12 cellular contexts compared by ENCODE assay signal in genomic region chr2:23651187-23651983, GRCh38.
DNase-seq lines count a peak whose midpoint lies in the region; ATAC-seq and TF ChIP-seq lines count a peak whose summit lies in the region.
"Had no signal": no experiment of that assay in that cellular context is flagged by ENCODE, and none has a peak within 500 bp of the region (broad histone marks: within the 10 kb centered on the region; RNA-seq: fewer than 3 reads in every experiment).

No MANE protein-coding gene starts in this region.

- intact Hi-C loops in PC-3 (cut with micrococcal nuclease): no loop called here
- intact Hi-C loops in gastrocnemius medialis (cut with DNase I; ENCODE audit: low total_unique reads): no loop called here
- intact Hi-C loops in tibial artery (cut with DNase I; ENCODE audit: low total_unique reads): loop anchor here (10.0 kb wide), 1 partner anchor 717 kb away; no protein-coding TSS in a partner anchor

- WGBS in esophagus, 2 donors: 67 to 76% methylated on average over 9 of the region's 9 CpGs
- WGBS in upper lobe of left lung, 2 donors: 83 to 84% methylated on average over 9 of the region's 9 CpGs

- DNase-seq in PC-3: peak; percentile 88
- DNase-seq in gastrocnemius medialis: no peak
- no peak for DNase-seq in tibial artery
- DNase-seq in upper lobe of left lung: no peak
- DNase-seq: activated effector memory CD4-positive, alpha-beta T cell treated with Interleukin-2 at 50 U/mL for 16 hours; NCI-H1694; Peyer's patch; stimulated activated CD4-positive, alpha-beta T cell treated with anti-CD3 and anti-CD28 coated beads, Interleukin-1b, Interleukin-23, amount 100 ng/mL, for 48 hours had no signal

- H3K27ac ChIP-seq in PC-3 (ENCODE audit: low read length) (no peak overlapping the region), esophagus (ENCODE audit: low read depth in 2 of 2, low read length in 1 of 2) (peak overlapping the region; percentile 26 to 66), gastrocnemius medialis (no peak overlapping the region), tibial artery (no peak overlapping the region), upper lobe of left lung (no peak overlapping the region)
- H3K27ac ChIP-seq: Peyer's patch had no signal

- H3K4me1 ChIP-seq in PC-3 (ENCODE audit: insufficient read depth, low read length) (peaks cover 19% of the 10 kb centered on the region), esophagus (ENCODE audit: control insufficient read depth in 2 of 2, insufficient read depth in 2 of 2, low read length in 1 of 2) (peaks cover 15 to 25% of the 10 kb centered on the region in 2 donors), gastrocnemius medialis (no peaks in the 10 kb centered on the region), tibial artery (peaks cover 0 to 4% (median 0%) of the 10 kb centered on the region in 4 donors), upper lobe of left lung (no peaks in the 10 kb centered on the region)
- H3K4me1 ChIP-seq: Peyer's patch had no signal

- no peaks in the 10 kb centered on the region for H3K9me3 ChIP-seq in PC-3 (ENCODE audit: low read length)
- H3K9me3 ChIP-seq in esophagus (ENCODE audit: control insufficient read depth in 2 of 2, insufficient read depth in 1 of 2, low read depth in 1 of 2, low read length in 1 of 2): peaks cover 0 to 4% of the 10 kb centered on the region in 2 donors
- no peaks in the 10 kb centered on the region for H3K9me3 ChIP-seq in gastrocnemius medialis
- H3K9me3 ChIP-seq in tibial artery: no peaks in the 10 kb centered on the region
- no peaks in the 10 kb centered on the region for H3K9me3 ChIP-seq in upper lobe of left lung
- H3K9me3 ChIP-seq: Peyer's patch had no signal

- no peak for TF ChIP-seq POLR2A in gastrocnemius medialis (IDR thresholded peaks at IDR 0.05)
- TF ChIP-seq POLR2A in upper lobe of left lung (IDR thresholded peaks at IDR 0.05): no peak

- CTCF ChIA-PET in PC-3 (lab: Charles Lee): no interaction called here

- no peak for TF ChIP-seq EP300 in upper lobe of left lung (IDR thresholded peaks at IDR 0.05)

- no TSS peak for BruUV-seq in PC-3 (replicated peaks; lab: Mats Ljungman, UMichigan)

- peak overlapping the region; percentile 32; the same call in 1 of the 2 replicates for H3K4me2 ChIP-seq in PC-3 (ENCODE audit: low read length)

- no peaks in the 10 kb centered on the region for H3K79me2 ChIP-seq in PC-3 (ENCODE audit: low read length)

- H3K4me3 ChIP-seq in PC-3 (ENCODE audit: low read length) (no peak overlapping the region), esophagus (ENCODE audit: low read depth in 1 of 2, low read length in 2 of 2) (no peak overlapping the region), gastrocnemius medialis (no peak overlapping the region), tibial artery (no peak overlapping the region), upper lobe of left lung (no peak overlapping the region)
- H3K4me3 ChIP-seq: Peyer's patch had no signal

- no peaks in the 10 kb centered on the region for H4K20me1 ChIP-seq in PC-3 (ENCODE audit: low read length)

- H3K9me2 ChIP-seq in PC-3 (replicated peaks; ENCODE audit: low read length): no peaks in the 10 kb centered on the region

- ATAC-seq in GM18520 (IDR thresholded peaks at IDR 0.05; ENCODE audit: unreplicated experiment) (peak; percentile 54), PC-3 (peak; percentile 99), gastrocnemius medialis (peak; percentile 37 to 46), HG03196 (IDR thresholded peaks at IDR 0.05; ENCODE audit: unreplicated experiment) (no peak), upper lobe of left lung (ENCODE audit: low FRiP score in 2 of 2) (no peak), HG02571 (IDR thresholded peaks at IDR 0.05; ENCODE audit: unreplicated experiment) (no peak)

- H3K36me3 ChIP-seq in PC-3 (ENCODE audit: low read depth, low read length) (no peaks in the 10 kb centered on the region), esophagus (ENCODE audit: control insufficient read depth in 2 of 2, insufficient read depth in 2 of 2, low read length in 1 of 2) (no peaks in the 10 kb centered on the region), gastrocnemius medialis (no peaks in the 10 kb centered on the region), tibial artery (peaks cover 0 to 7% (median 0%) of the 10 kb centered on the region in 3 donors), upper lobe of left lung (no peaks in the 10 kb centered on the region)
- H3K36me3 ChIP-seq: Peyer's patch had no signal

- no peaks in the 10 kb centered on the region for H3F3A ChIP-seq in PC-3 (ENCODE audit: low read length, unreplicated experiment)

- in situ Hi-C loops in gastrocnemius medialis (cut with MboI; ENCODE audit: low sequenced_read_pairs in 4 of 4): no loop called here

- TF ChIP-seq CTCF in PC-3 (conservative IDR thresholded peaks at IDR 0.05; ENCODE audit: low read depth, low read length) (no peak), gastrocnemius medialis (IDR thresholded peaks at IDR 0.05 in 4 of 5, conservative IDR thresholded peaks at IDR 0.05 in 1 of 5) (no peak), tibial artery (IDR thresholded peaks at IDR 0.05) (no peak), upper lobe of left lung (IDR thresholded peaks at IDR 0.05) (no peak)

- POLR2A ChIA-PET in PC-3 (lab: Charles Lee; ENCODE audit: unreplicated experiment): no interaction called here

- H2AFZ ChIP-seq in PC-3 (ENCODE audit: low read length): no peak overlapping the region

- no peak overlapping the region for H3K9ac ChIP-seq in PC-3 (ENCODE audit: low read length)

- H3K27me3 ChIP-seq in PC-3 (ENCODE audit: low read length) (no peaks in the 10 kb centered on the region), esophagus (ENCODE audit: control insufficient read depth in 1 of 2, insufficient read depth in 2 of 2, low read length in 2 of 2) (no peaks in the 10 kb centered on the region), gastrocnemius medialis (no peaks in the 10 kb centered on the region), tibial artery (no peaks in the 10 kb centered on the region), upper lobe of left lung (no peaks in the 10 kb centered on the region)
- H3K27me3 ChIP-seq: Peyer's patch had no signal

Comparison
In these comparisons a context has a peak if more than half of its experiments do, and no peak if none do; other contexts are left out.
1. ATAC-seq: peak in GM18520 (single experiment), PC-3 (single experiment) and gastrocnemius medialis (2 of 2); none in HG03196 (single experiment), upper lobe of left lung (0 of 2) and HG02571 (single experiment).
2. H3K27ac ChIP-seq: peak in esophagus (2 of 2); none in PC-3 (single experiment), gastrocnemius medialis (0 of 4), tibial artery (0 of 2) and upper lobe of left lung (0 of 4).